ENCODE assay signal across 11 cellular contexts in genomic region chr3:127135241-127136023, GRCh38. TPM values are rescaled to one million over a fixed set of nuclear protein-coding genes. Genes with fewer than 3 reads are reported as not detected.
A peak's percentile ranks its signal among the peaks of the same experiment; 100 is the strongest.
DNase-seq lines count a peak whose midpoint lies in the region; ATAC-seq and TF ChIP-seq lines count a peak whose summit lies in the region.
"Had no signal": no experiment of that assay in that cellular context is flagged by ENCODE, and none has a peak within 500 bp of the region (broad histone marks: within the 10 kb centered on the region; RNA-seq: fewer than 3 reads in every experiment).

No MANE protein-coding gene starts in this region.

- peak overlapping the region; percentile 49 for H2AFZ ChIP-seq in GM23248

- H3K9ac ChIP-seq in GM23248, result peak overlapping the region; percentile 16; the same call in 1 of the 2 replicates

- H3K79me2 ChIP-seq in GM23248 (ENCODE audit: insufficient read depth), result no peaks in the 10 kb centered on the region

- ATAC-seq in GM21360 (IDR thresholded peaks at IDR 0.05; ENCODE audit: unreplicated experiment), result no peak
- ATAC-seq in HG03442 (IDR thresholded peaks at IDR 0.05; ENCODE audit: unreplicated experiment), result no peak

- peak overlapping the region; percentile 72 for H3K4me2 ChIP-seq in GM23248 (ENCODE audit: unreplicated experiment)

- WGBS in GM23248 (ENCODE audit: low coverage in 1 of 2, low lambda C conversion rate in 2 of 2, missing lambda C conversion rate in 2 of 2), 2 experiments, result 2 to 3% methylated on average over 46 to 48 of the region's 58 CpGs

- H4K20me1 ChIP-seq in GM23248 (ENCODE audit: insufficient read depth), result no peaks in the 10 kb centered on the region

- no peak overlapping the region for H3K27ac ChIP-seq in GM23248

- H3F3A ChIP-seq in GM23248 (ENCODE audit: insufficient read depth), result no peaks in the 10 kb centered on the region

- H3K4me3 ChIP-seq in GM23248 (peak overlapping the region; percentile 67), foreskin fibroblast (ENCODE audit: low read depth in 1 of 2, low read length in 2 of 2) (peak overlapping the region; percentile 5 to 22)

- TF ChIP-seq CTCF in foreskin fibroblast (IDR thresholded peaks at IDR 0.05; ENCODE audit: low read depth, low read length), result no peak

- peaks cover 38% of the 10 kb centered on the region for H3K27me3 ChIP-seq in GM23248 (replicated peaks; ENCODE audit: insufficient read depth)

- in situ Hi-C loops in GM23248 (cut with MboI), result no loop called here

- DNase-seq in GM23248 (peak; percentile 73), NCI-H748 (lab: John Stamatoyannopoulos, UW; ENCODE audit: unreplicated experiment) (peak; percentile 72), foreskin fibroblast (peak; percentile 11 to 45), posterior cingulate gyrus (peak in 6 of 10 donors; percentile 40 to 92 (median 71)), EL (no peak), GF-D8 (lab: John Stamatoyannopoulos, UW) (no peak)
- DNase-seq: dermis blood vessel endothelial cell; NCI-H774; stimulated activated CD4-positive, alpha-beta T cell treated with anti-CD3 and anti-CD28 coated beads, Interleukin-4, amount 100 ng/mL, for 24 hours had no signal

- intact Hi-C loops in posterior cingulate gyrus (cut with DNase I), result no loop called here

- H3K36me3 ChIP-seq in GM23248 (ENCODE audit: low read depth), result no peaks in the 10 kb centered on the region

- no peaks in the 10 kb centered on the region for H3K9me3 ChIP-seq in GM23248 (ENCODE audit: low read depth)

- H3K4me1 ChIP-seq in GM23248 (ENCODE audit: insufficient read depth), result no peaks in the 10 kb centered on the region

- H3K9me2 ChIP-seq in GM23248 (ENCODE audit: insufficient read depth), result no peaks in the 10 kb centered on the region

RNA-seq across cellular contexts. Expression of gene PRR23E, which starts 57.5 kb away (rescaled TPM):
- not detected in 2 replicates for total RNA-seq in GM23248 (2014; rRNA removed; shearing (Covaris generic))
- polyA plus RNA-seq in GM23248 (2016; fragmentation: Nextera tagmentation; extraction: Ambion mirVana), result not detected in 2 replicates
- total RNA-seq: dermis blood vessel endothelial cell had no signal

Comparison
In these comparisons a context has a peak if more than half of its experiments do, and no peak if none do; other contexts are left out.
1. DNase-seq: peak in GM23248 (single experiment), NCI-H748 (single experiment), foreskin fibroblast (2 of 2) and posterior cingulate gyrus (6 of 10); none in EL (single experiment) and GF-D8 (single experiment).